ENCODE assay signal across 11 cellular contexts in genomic region chr1:200512191-200512590, GRCh38.
A peak's percentile ranks its signal among the peaks of the same experiment; 100 is the strongest.
DNase-seq lines count a peak whose midpoint lies in the region; ATAC-seq and TF ChIP-seq lines count a peak whose summit lies in the region.
"Had no signal": no experiment of that assay in that cellular context is flagged by ENCODE, and none has a peak within 500 bp of the region (broad histone marks: within the 10 kb centered on the region; RNA-seq: fewer than 3 reads in every experiment).

No MANE protein-coding gene starts in this region.

- intact Hi-C loops in IMR-90 (cut with micrococcal nuclease) (loop anchor here (10.0 kb wide), 1 partner anchor 1737 kb away; no protein-coding TSS in a partner anchor), prostate gland (cut with DNase I) (no loop called here)

- no peak overlapping the region for H3K4me3 ChIP-seq in IMR-90 (ENCODE audit: insufficient read depth, low read depth, low read length)
- no peak overlapping the region for H3K4me3 ChIP-seq in Karpas-422 (ENCODE audit: low read length)
- no peak overlapping the region for H3K4me3 ChIP-seq in prostate gland

- peak overlapping the region; percentile 77; the same call in 1 of the 2 replicates for H3K4me2 ChIP-seq in IMR-90 (ENCODE audit: low read depth, low read length)
- H3K4me2 ChIP-seq in Karpas-422 (ENCODE audit: low read depth, low read length, poor library complexity, severe bottlenecking) = no peak overlapping the region

- H3K79me1 ChIP-seq in IMR-90 (ENCODE audit: low read depth in 1 of 2, low read length in 2 of 2) = no peaks in the 10 kb centered on the region

- no peaks in the 10 kb centered on the region for H3K36me3 ChIP-seq in IMR-90 (ENCODE audit: control insufficient read depth, insufficient read depth, low read length)
- no peaks in the 10 kb centered on the region for H3K36me3 ChIP-seq in Karpas-422 (ENCODE audit: insufficient read depth, low read length)
- H3K36me3 ChIP-seq in prostate gland = no peaks in the 10 kb centered on the region

- H3K27ac ChIP-seq in IMR-90 (ENCODE audit: insufficient read depth, low read length) (peak overlapping the region; percentile 16; the same call in 1 of the 2 replicates), Karpas-422 (ENCODE audit: low read length) (no peak overlapping the region), prostate gland (no peak overlapping the region)

- no CpG with 5 or more reads among the region's 3 CpGs for WGBS in IMR-90 (ENCODE audit: extremely low coverage in 2 of 2, insufficient read length in 1 of 2), 2 experiments
- 76% methylated on average over 3 of the region's 3 CpGs for WGBS in prostate gland

- no TSS peak for BruUV-seq in IMR-90 (replicated peaks; lab: Mats Ljungman, UMichigan)

- TF ChIP-seq POLR2A in IMR-90 (IDR thresholded peaks at IDR 0.05; ENCODE audit: low read depth, low read length) = no peak
- TF ChIP-seq POLR2A in prostate gland (IDR thresholded peaks at IDR 0.05) = no peak

- H3K9me2 ChIP-seq in Karpas-422 (replicated peaks; ENCODE audit: insufficient read depth, low read length) = no peaks in the 10 kb centered on the region

- peak; percentile 67 for DNase-seq in AG08396 (ENCODE audit: low spot score)
- peak; percentile 95 for DNase-seq in IMR-90
- peak; percentile 77 for DNase-seq in astrocyte of the hippocampus (ENCODE audit: low read depth, low spot score)
- peak; percentile 60 for DNase-seq in kidney glomerular epithelial cell (lab: John Stamatoyannopoulos, UW)
- DNase-seq in Karpas-422 = no peak
- no peak for DNase-seq in prostate gland (ENCODE audit: low spot score)
- no peak for DNase-seq in NCI-H510A treated with DMSO at 0.1 percent for 48 hours (lab: John Stamatoyannopoulos, UW)
- DNase-seq: activated CD8-positive, alpha-beta memory T cell treated with anti-CD3 and anti-CD28 coated beads for 24 hours; CD8-positive, alpha-beta T cell had no signal

- H3K9ac ChIP-seq in IMR-90 (ENCODE audit: low read depth, low read length) = no peak overlapping the region
- H3K9ac ChIP-seq in Karpas-422 (ENCODE audit: low read length) = no peak overlapping the region

- no peak overlapping the region; the same call in 1 of the 2 replicates for H3K23ac ChIP-seq in IMR-90 (ENCODE audit: low read depth, low read length)

- H3K27me3 ChIP-seq in IMR-90 (ENCODE audit: control insufficient read depth, insufficient read depth, low read length) (no peaks in the 10 kb centered on the region), Karpas-422 (ENCODE audit: low read length) (no peaks in the 10 kb centered on the region), prostate gland (replicated peaks; ENCODE audit: insufficient read depth) (no peaks in the 10 kb centered on the region)

- peak overlapping the region; percentile 60; the same call in 1 of the 2 replicates for H4K5ac ChIP-seq in IMR-90 (ENCODE audit: low read depth, low read length)

- no peaks in the 10 kb centered on the region for H3K79me2 ChIP-seq in Karpas-422 (ENCODE audit: low read length)

- H4K20me1 ChIP-seq in IMR-90 (ENCODE audit: insufficient read depth, low read length) (no peaks in the 10 kb centered on the region), Karpas-422 (ENCODE audit: insufficient read depth, low read depth, low read length) (no peaks in the 10 kb centered on the region)

- H3K9me3 ChIP-seq in IMR-90 (ENCODE audit: control insufficient read depth, insufficient read depth, low read length) = no peaks in the 10 kb centered on the region
- no peaks in the 10 kb centered on the region for H3K9me3 ChIP-seq in Karpas-422 (ENCODE audit: low read length)
- no peaks in the 10 kb centered on the region for H3K9me3 ChIP-seq in prostate gland

- H3K4me1 ChIP-seq in IMR-90 (ENCODE audit: control insufficient read depth, insufficient read depth, low read length) (no peaks in the 10 kb centered on the region), Karpas-422 (ENCODE audit: low read length) (no peaks in the 10 kb centered on the region), prostate gland (replicated peaks) (no peaks in the 10 kb centered on the region)

- H2BK20ac ChIP-seq in IMR-90 (ENCODE audit: low read depth, low read length) = no peak overlapping the region

- H3K56ac ChIP-seq in IMR-90 (ENCODE audit: extremely low read depth, insufficient read depth, low read length) = no peak overlapping the region

- H2BK15ac ChIP-seq in IMR-90 (ENCODE audit: low read depth, low read length) = no peak overlapping the region

- H4K8ac ChIP-seq in IMR-90 (ENCODE audit: low read depth in 2 of 2, low read length in 2 of 2) = no peak overlapping the region

- H2BK5ac ChIP-seq in IMR-90 (ENCODE audit: low read depth, low read length, poor library complexity, severe bottlenecking) = peak overlapping the region; percentile 80

- TF ChIP-seq CTCF in IMR-90 (conservative IDR thresholded peaks at IDR 0.05; ENCODE audit: low read depth, low read length) (no peak), prostate gland (IDR thresholded peaks at IDR 0.05) (no peak)

- no peak overlapping the region for H3K14ac ChIP-seq in IMR-90 (replicated peaks; ENCODE audit: low read depth, low read length)

- CTCF ChIA-PET in IMR-90 (lab: Yijun Ruan, JAX) = interaction anchor here (1.1 to 5.3 kb wide), 2 partner anchors 379 to 827 kb away, joined by 3 to 17 read pairs; no protein-coding TSS in a partner anchor

- H3K4ac ChIP-seq in IMR-90 (ENCODE audit: low read depth, low read length) = no peak overlapping the region

- H2AK5ac ChIP-seq in IMR-90 (ENCODE audit: low read depth, low read length) = no peak overlapping the region

- no peak overlapping the region for H2AK9ac ChIP-seq in IMR-90 (replicated peaks; ENCODE audit: low read depth, low read length, poor library complexity)

- POLR2A ChIA-PET in IMR-90 (lab: Charles Lee; ENCODE audit: unreplicated experiment) = no interaction called here

- H2AFZ ChIP-seq in IMR-90 (replicated peaks; ENCODE audit: low read length, poor library complexity) (no peak overlapping the region), Karpas-422 (ENCODE audit: low read length) (no peak overlapping the region)

- H4K91ac ChIP-seq in IMR-90 (ENCODE audit: insufficient read depth, low read depth, low read length) = no peak overlapping the region

- no peaks in the 10 kb centered on the region for H3K9me1 ChIP-seq in IMR-90 (ENCODE audit: insufficient read depth, low read length)

- TF ChIP-seq RAD21 in IMR-90 (IDR thresholded peaks at IDR 0.05; ENCODE audit: low read length) = 0 out of 2 replicates have a peak, but pooled peaks have one; percentile 8

- H2BK120ac ChIP-seq in IMR-90 (ENCODE audit: low read depth, low read length) = peak overlapping the region; percentile 64; the same call in 1 of the 2 replicates

- dilution Hi-C loops in IMR-90 (cut with HindIII; ENCODE audit: low sequenced_read_pairs, unreplicated experiment) = no loop called here

- H3K18ac ChIP-seq in IMR-90 (ENCODE audit: low read depth, low read length) = peak overlapping the region; percentile 67; the same call in 1 of the 2 replicates

- ATAC-seq in IMR-90 (ENCODE audit: low read depth) = peak; percentile 89
- no peak for ATAC-seq in GM18909 (IDR thresholded peaks at IDR 0.05; ENCODE audit: poor library complexity, unreplicated experiment)
- ATAC-seq: CD8-positive, alpha-beta T cell; left lobe of liver had no signal

- in situ Hi-C loops in IMR-90 (cut with MboI; ENCODE audit: low sequenced_read_pairs) = loop anchor here (25.0 kb wide), 1 partner anchor 1750 kb away; no protein-coding TSS in a partner anchor

TF ChIP-seq in IMR-90, 13 proteins besides CTCF, POLR2A, EP300 and RAD21:
- no peak for TF ChIP-seq SMC3 (IDR thresholded peaks at IDR 0.05; ENCODE audit: low read depth, low read length)
- peak; percentile 49 for TF ChIP-seq RCOR1 (IDR thresholded peaks at IDR 0.05; ENCODE audit: insufficient replicate concordance, low read length)
- TF ChIP-seq FOS (IDR thresholded peaks at IDR 0.05; ENCODE audit: low read depth, low read length) = peak; percentile 94
- no peak for TF ChIP-seq BHLHE40 (IDR thresholded peaks at IDR 0.05; ENCODE audit: low read depth, low read length)
- no peak for TF ChIP-seq MAZ (IDR thresholded peaks at IDR 0.05; ENCODE audit: borderline replicate concordance, low read depth, low read length)
- TF ChIP-seq MXI1 (IDR thresholded peaks at IDR 0.05; ENCODE audit: borderline replicate concordance, low read depth, low read length) = no peak
- no peak for TF ChIP-seq CHD1 (IDR thresholded peaks at IDR 0.05; ENCODE audit: low read depth, low read length)
- TF ChIP-seq MAFK (IDR thresholded peaks at IDR 0.05; ENCODE audit: low read depth, low read length) = peak; percentile 83
- no peak for TF ChIP-seq ELK1 (IDR thresholded peaks at IDR 0.05; ENCODE audit: borderline replicate concordance, low read depth, low read length)
- TF ChIP-seq RFX5 (IDR thresholded peaks at IDR 0.05; ENCODE audit: low read depth, low read length) = no peak
- TF ChIP-seq CEBPB (IDR thresholded peaks at IDR 0.05; ENCODE audit: low read depth, low read length) = no peak
- TF ChIP-seq NFE2L2 (IDR thresholded peaks at IDR 0.05; ENCODE audit: low read depth, low read length) = peak; percentile 42; the same call in 1 of the 2 replicates
- TF ChIP-seq USF2 (IDR thresholded peaks at IDR 0.05; ENCODE audit: low read depth, low read length) = no peak

Comparison
In these comparisons a context has a peak if more than half of its experiments do, and no peak if none do; other contexts are left out.
1. DNase-seq: peak in AG08396 (single experiment), IMR-90 (single experiment), astrocyte of the hippocampus (single experiment) and kidney glomerular epithelial cell (single experiment); none in Karpas-422 (single experiment), prostate gland (single experiment) and NCI-H510A treated with DMSO at 0.1 percent for 48 hours (single experiment).